ENCODE assay signal across 15 cellular contexts in genomic region chr12:63457857-63458256, GRCh38.
"Had no signal": no experiment of that assay in that cellular context is flagged by ENCODE, and none has a peak within 500 bp of the region (broad histone marks: within the 10 kb centered on the region; RNA-seq: fewer than 3 reads in every experiment).

No MANE protein-coding gene starts in this region.

- H3K4me2 ChIP-seq: neural progenitor cell, smooth muscle cell had no signal

- H3K4me3 ChIP-seq: esophagus squamous epithelium, gastroesophageal sphincter, left ventricle myocardium inferior, lower lobe of right lung, neural progenitor cell, pancreas, smooth muscle cell had no signal

- H3K27ac ChIP-seq: esophagus squamous epithelium, gastroesophageal sphincter, left ventricle myocardium inferior, lower lobe of right lung, neural progenitor cell, pancreas had no signal

- H3K27me3 ChIP-seq: esophagus squamous epithelium, gastroesophageal sphincter, neural progenitor cell, pancreas had no signal

- H3K36me3 ChIP-seq: esophagus squamous epithelium, gastroesophageal sphincter, left ventricle myocardium inferior, lower lobe of right lung, neural progenitor cell, pancreas had no signal

- DNase-seq: esophagus squamous epithelium; foreskin fibroblast; kidney; left cardiac atrium; left ventricle myocardium inferior; lower lobe of right lung; nucleus accumbens; pancreas; right cardiac atrium; stimulated activated CD4-positive, alpha-beta T cell treated with anti-CD3 and anti-CD28 coated beads, Interleukin-2, amount 100 ng/mL, for 48 hours; stimulated activated naive CD4-positive, alpha-beta T cell treated with Interleukin-2 at 50 U/mL for 16 hours; trophoblast cell had no signal

- H3K4me1 ChIP-seq: esophagus squamous epithelium, gastroesophageal sphincter, left ventricle myocardium inferior, lower lobe of right lung, neural progenitor cell, pancreas had no signal

- H2AFZ ChIP-seq: neural progenitor cell had no signal

- H3K9me3 ChIP-seq: esophagus squamous epithelium, lower lobe of right lung, pancreas had no signal

- H3K9ac ChIP-seq: neural progenitor cell had no signal
